Comparison of ENCODE assay signal across 21 cellular contexts in the genomic region with DNA sequence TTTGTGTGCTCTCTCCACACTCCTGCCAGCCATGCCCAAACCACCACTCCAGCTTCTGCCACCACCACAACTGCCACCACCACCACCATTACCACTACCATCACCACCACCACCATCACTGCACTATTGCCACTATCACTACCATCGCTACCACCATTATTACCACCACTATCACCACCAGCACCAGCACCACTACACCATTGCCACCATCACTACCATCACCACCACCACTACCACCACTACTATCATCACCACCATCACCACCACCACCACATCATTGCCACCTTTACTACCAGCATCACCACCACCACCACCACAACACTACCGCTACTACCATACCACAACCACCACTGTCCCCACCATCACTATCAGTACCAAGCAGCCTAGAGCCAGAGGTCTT.
"Had no signal": no experiment of that assay in that cellular context is flagged by ENCODE, and none has a peak within 500 bp of the region (broad histone marks: within the 10 kb centered on the region; RNA-seq: fewer than 3 reads in every experiment).

No MANE protein-coding gene starts in this region.

- H3K9me3 Mint-ChIP-seq: nephron, T-cell had no signal

- H3K36me3 Mint-ChIP-seq: T-cell had no signal

- DNase-seq: activated CD4-positive, alpha-beta T cell treated with anti-CD3 and anti-CD28 coated beads, Interleukin-2, amount 50 U/mL, for 4 hours; activated CD4-positive, CD25-positive, alpha-beta regulatory T cell treated with anti-CD3 and anti-CD28 coated beads, Interleukin-2, amount 50 U/mL, for 72 hours; activated naive CD4-positive, alpha-beta T cell treated with anti-CD3 and anti-CD28 coated beads for 36 hours; activated T-cell treated with anti-CD3 and anti-CD28 coated beads, Interleukin-2, amount 50 U/mL, for 1 hour; adrenal gland; cerebellar nuclear complex; cortex of kidney; esophagus squamous epithelium; heart right ventricle; left ventricle myocardium inferior; mammary epithelial cell; occipital lobe; posterior cingulate gyrus; retina; T-cell; T1000; testis; upper lobe of left lung had no signal

- H3K4me3 ChIP-seq: adrenal gland, esophagus squamous epithelium, heart right ventricle, left ventricle myocardium inferior, testis, upper lobe of left lung had no signal

- H3K36me3 ChIP-seq: adrenal gland, esophagus squamous epithelium, heart right ventricle, left ventricle myocardium inferior, upper lobe of left lung had no signal

- H3K4me1 Mint-ChIP-seq: nephron had no signal

- H3K27me3 ChIP-seq: esophagus squamous epithelium, testis, upper lobe of left lung had no signal

- H3K4me3 Mint-ChIP-seq: activated naive CD4-positive, alpha-beta T cell treated with anti-CD3 and anti-CD28 coated beads for 36 hours; nephron; T-cell had no signal

- H3K4me1 ChIP-seq: adrenal gland, esophagus squamous epithelium, left ventricle myocardium inferior, testis had no signal

- H3K27me3 Mint-ChIP-seq: T-cell had no signal

- H3K27ac Mint-ChIP-seq: activated naive CD4-positive, alpha-beta T cell treated with anti-CD3 and anti-CD28 coated beads for 36 hours; nephron had no signal

- H3K27ac ChIP-seq: adrenal gland, esophagus squamous epithelium, heart right ventricle, left ventricle myocardium inferior, testis, upper lobe of left lung had no signal

- ATAC-seq: heart right ventricle, SK-N-SH treated with all-trans-retinoic acid at 6 μM for 48 hours, T-cell had no signal

- FAIRE-seq: endothelial cell of umbilical vein had no signal

- H3K9me3 ChIP-seq: adrenal gland, esophagus squamous epithelium, left ventricle myocardium inferior, testis, upper lobe of left lung had no signal
